10 cellular contexts compared by ENCODE assay signal in genomic region chr3:58535531-58536500, GRCh38. TPM values are rescaled to one million over a fixed set of nuclear protein-coding genes. Genes with fewer than 3 reads are reported as not detected.
DNase-seq lines count a peak whose midpoint lies in the region; ATAC-seq and TF ChIP-seq lines count a peak whose summit lies in the region.
"Had no signal": no experiment of that assay in that cellular context is flagged by ENCODE, and none has a peak within 500 bp of the region (broad histone marks: within the 10 kb centered on the region; RNA-seq: fewer than 3 reads in every experiment).

No MANE protein-coding gene starts in this region.

- H3K4me1 Mint-ChIP-seq in brain = peaks cover 40% of the 10 kb centered on the region
- peaks cover 16% of the 10 kb centered on the region for H3K4me1 Mint-ChIP-seq in activated CD4-positive, alpha-beta T cell treated with anti-CD3 and anti-CD28 coated beads, Interleukin-2, amount 10 ng/mL, durations not matched to agents 24 days and 14 days

- H3K27ac ChIP-seq in right lobe of liver (peak overlapping the region; percentile 72 to 90 (median 83)), thoracic aorta (peak overlapping the region in 1 of 2 donors; percentile 58)

- TF ChIP-seq CTCF in brain (conservative IDR thresholded peaks at IDR 0.05) = no peak
- no peak for TF ChIP-seq CTCF in right lobe of liver (IDR thresholded peaks at IDR 0.05)
- no peak for TF ChIP-seq CTCF in thoracic aorta (IDR thresholded peaks at IDR 0.05)

- no peaks in the 10 kb centered on the region for H3K9me3 Mint-ChIP-seq in brain
- no peaks in the 10 kb centered on the region for H3K9me3 Mint-ChIP-seq in activated CD4-positive, alpha-beta T cell treated with anti-CD3 and anti-CD28 coated beads, Interleukin-2, amount 10 ng/mL, durations not matched to agents 24 days and 14 days
- H3K9me3 Mint-ChIP-seq: activated CD4-positive, alpha-beta memory T cell treated with anti-CD3 and anti-CD28 coated beads, Interleukin-2, amount 10 ng/mL, durations not matched to agents 7 days and 5 days had no signal

- H3K27me3 Mint-ChIP-seq in brain = no peaks in the 10 kb centered on the region
- H3K27me3 Mint-ChIP-seq in activated CD4-positive, alpha-beta T cell treated with anti-CD3 and anti-CD28 coated beads, Interleukin-2, amount 10 ng/mL, durations not matched to agents 24 days and 14 days = peaks cover 11% of the 10 kb centered on the region
- H3K27me3 Mint-ChIP-seq: activated CD4-positive, alpha-beta memory T cell treated with anti-CD3 and anti-CD28 coated beads, Interleukin-2, amount 10 ng/mL, durations not matched to agents 7 days and 5 days had no signal

- TF ChIP-seq POLR2A in right lobe of liver (IDR thresholded peaks at IDR 0.05) = no peak

- H3K4me1 ChIP-seq in right lobe of liver (peaks cover 0 to 74% (median 35%) of the 10 kb centered on the region in 4 donors), thoracic aorta (ENCODE audit: control insufficient read depth in 1 of 2, low read depth in 2 of 2) (peaks cover 7 to 22% of the 10 kb centered on the region in 2 donors)

- peak overlapping the region; percentile 34 to 72 (median 71) for H3K4me3 ChIP-seq in right lobe of liver
- peak overlapping the region; percentile 65 for H3K4me3 ChIP-seq in thoracic aorta
- H3K4me3 ChIP-seq: GM12878 had no signal

- no peaks in the 10 kb centered on the region for H3K36me3 Mint-ChIP-seq in brain
- H3K36me3 Mint-ChIP-seq in activated CD4-positive, alpha-beta T cell treated with anti-CD3 and anti-CD28 coated beads, Interleukin-2, amount 10 ng/mL, durations not matched to agents 24 days and 14 days (ENCODE audit: low read depth) = no peaks in the 10 kb centered on the region

- H3K27me3 ChIP-seq in right lobe of liver (no peaks in the 10 kb centered on the region), thoracic aorta (replicated peaks; ENCODE audit: insufficient read depth) (no peaks in the 10 kb centered on the region)

- H3K36me3 ChIP-seq in right lobe of liver (peaks cover 0 to 41% (median 19%) of the 10 kb centered on the region in 4 donors), thoracic aorta (peaks cover 8% of the 10 kb centered on the region)

- 10% methylated on average over 2 of the region's 2 CpGs for WGBS in right lobe of liver (ENCODE audit: insufficient coverage, low coverage, low lambda C conversion rate, missing lambda C conversion rate)

- no peaks in the 10 kb centered on the region for H3K9me3 ChIP-seq in right lobe of liver
- H3K9me3 ChIP-seq in thoracic aorta = no peaks in the 10 kb centered on the region

- H3K27ac Mint-ChIP-seq in brain = peak overlapping the region in 4 of 5 experiments; percentile 12 to 78 (median 50)
- H3K27ac Mint-ChIP-seq in activated CD4-positive, alpha-beta T cell treated with anti-CD3 and anti-CD28 coated beads, Interleukin-2, amount 10 ng/mL, durations not matched to agents 24 days and 14 days = no peak overlapping the region
- H3K27ac Mint-ChIP-seq: activated CD4-positive, alpha-beta memory T cell treated with anti-CD3 and anti-CD28 coated beads, Interleukin-2, amount 10 ng/mL, durations not matched to agents 7 days and 5 days had no signal

- peak overlapping the region in 1 of 5 experiments; percentile 77 for H3K4me3 Mint-ChIP-seq in brain
- H3K4me3 Mint-ChIP-seq in activated CD4-positive, alpha-beta T cell treated with anti-CD3 and anti-CD28 coated beads, Interleukin-2, amount 10 ng/mL, durations not matched to agents 24 days and 14 days = no peak overlapping the region
- H3K4me3 Mint-ChIP-seq: activated CD4-positive, alpha-beta memory T cell treated with anti-CD3 and anti-CD28 coated beads, Interleukin-2, amount 10 ng/mL, durations not matched to agents 7 days and 5 days had no signal

- ATAC-seq in right lobe of liver (peak; percentile 58 to 77 (median 66)), thoracic aorta (ENCODE audit: insufficient number of reproducible peaks, low FRiP score, low read depth) (no peak), HG02973 (IDR thresholded peaks at IDR 0.05; ENCODE audit: unreplicated experiment) (no peak), HG03571 (IDR thresholded peaks at IDR 0.05; ENCODE audit: unreplicated experiment) (no peak)
- ATAC-seq: GM12878 had no signal

- intact Hi-C loops in right lobe of liver (cut with DNase I) = loop anchor here (10.0 kb wide), 1 partner anchor 221 kb away; no protein-coding TSS in a partner anchor
- intact Hi-C loops in activated CD4-positive, alpha-beta T cell treated with anti-CD3 and anti-CD28 coated beads, Interleukin-2, amount 10 ng/mL, durations not matched to agents 24 days and 14 days (cut with micrococcal nuclease) = no loop called here

- DNase-seq in DMS79 treated with DMSO at 0.1 percent for 48 hours (lab: John Stamatoyannopoulos, UW) (peak; percentile 22), DMS79 (lab: John Stamatoyannopoulos, UW) (no peak), right lobe of liver (peak; percentile 75 to 96 (median 90)), thoracic aorta (ENCODE audit: low spot score) (no peak)
- DNase-seq in activated CD4-positive, alpha-beta T cell treated with anti-CD3 and anti-CD28 coated beads, Interleukin-2, amount 10 ng/mL, durations not matched to agents 24 days and 14 days = no peak
- DNase-seq: activated CD4-positive, alpha-beta memory T cell treated with anti-CD3 and anti-CD28 coated beads, Interleukin-2, amount 10 ng/mL, durations not matched to agents 7 days and 5 days had no signal

RNA-seq across cellular contexts. Expression of gene ACOX2, which starts 1.2 kb away (rescaled TPM):
- 2.5 TPM for polyA plus RNA-seq in brain (ENCODE audit: insufficient read depth, low read depth, low replicate concordance)
- total RNA-seq in right lobe of liver = 100 to 1,000 TPM in 3 of 6 experiments, 10 to 100 TPM in 3; 67.8 to 269 (median 149) TPM
- 10 to 100 TPM; 20.8 to 22.2 TPM for total RNA-seq in thoracic aorta
- not detected in 2 replicates for total RNA-seq in activated CD4-positive, alpha-beta T cell treated with anti-CD3 and anti-CD28 coated beads, Interleukin-2, amount 10 ng/mL, durations not matched to agents 24 days and 14 days
- total RNA-seq: activated CD4-positive, alpha-beta memory T cell treated with anti-CD3 and anti-CD28 coated beads, Interleukin-2, amount 10 ng/mL, durations not matched to agents 7 days and 5 days; GM12878 had no signal

RNA-seq across cellular contexts. Expression of gene FAM107A, which starts 41.4 kb away (rescaled TPM):
- polyA plus RNA-seq in brain (ENCODE audit: insufficient read depth, low read depth, low replicate concordance) = 470 TPM
- 1 to 10 TPM in 3 of 6 experiments, under 1 TPM in 3; 0.33 to 3.6 (median 1.6) TPM for total RNA-seq in right lobe of liver
- 10 to 100 TPM; 25.3 to 63.6 TPM for total RNA-seq in thoracic aorta
- total RNA-seq in activated CD4-positive, alpha-beta T cell treated with anti-CD3 and anti-CD28 coated beads, Interleukin-2, amount 10 ng/mL, durations not matched to agents 24 days and 14 days = not detected in 2 replicates
- total RNA-seq: activated CD4-positive, alpha-beta memory T cell treated with anti-CD3 and anti-CD28 coated beads, Interleukin-2, amount 10 ng/mL, durations not matched to agents 7 days and 5 days; GM12878 had no signal
- polyA plus RNA-seq: GM12878 had no signal

RNA-seq across cellular contexts. Expression of gene KCTD6, which starts 43.9 kb away (rescaled TPM):
- polyA plus RNA-seq in brain (ENCODE audit: insufficient read depth, low read depth, low replicate concordance) = 5.2 TPM
- total RNA-seq in right lobe of liver (1 to 10 TPM; 4.3 to 9.6 (median 8.0) TPM), thoracic aorta (10 to 100 TPM; 14.5 to 28.6 TPM)
- 5.8 and 6.3 TPM in 2 replicates for total RNA-seq in activated CD4-positive, alpha-beta T cell treated with anti-CD3 and anti-CD28 coated beads, Interleukin-2, amount 10 ng/mL, durations not matched to agents 24 days and 14 days

Comparison
In these comparisons a context has a peak if more than half of its experiments do, and no peak if none do; other contexts are left out.
1. DNase-seq: peak in DMS79 treated with DMSO at 0.1 percent for 48 hours (single experiment) and right lobe of liver (3 of 3); none in DMS79 (single experiment), thoracic aorta (single experiment) and activated CD4-positive, alpha-beta T cell treated with anti-CD3 and anti-CD28 coated beads, Interleukin-2, amount 10 ng/mL, durations not matched to agents 24 days and 14 days (single experiment).
2. ATAC-seq: peak in right lobe of liver (4 of 4); none in thoracic aorta (single experiment), HG02973 (single experiment) and HG03571 (single experiment).
3. RNA of gene ACOX2, which starts 1.2 kb away (total RNA-seq): 67.8 to 269 TPM in right lobe of liver and 20.8 to 22.2 TPM in thoracic aorta; not detected in activated CD4-positive, alpha-beta T cell treated with anti-CD3 and anti-CD28 coated beads, Interleukin-2, amount 10 ng/mL, durations not matched to agents 24 days and 14 days; every median in the first group is over 10 times any median in the second.
4. RNA of gene FAM107A, which starts 41.4 kb away (total RNA-seq): 25.3 to 63.6 TPM in thoracic aorta; 0.33 to 3.6 TPM in right lobe of liver and not detected in activated CD4-positive, alpha-beta T cell treated with anti-CD3 and anti-CD28 coated beads, Interleukin-2, amount 10 ng/mL, durations not matched to agents 24 days and 14 days; every median in the first group is over 4 times any median in the second.